In the genomic region with DNA sequence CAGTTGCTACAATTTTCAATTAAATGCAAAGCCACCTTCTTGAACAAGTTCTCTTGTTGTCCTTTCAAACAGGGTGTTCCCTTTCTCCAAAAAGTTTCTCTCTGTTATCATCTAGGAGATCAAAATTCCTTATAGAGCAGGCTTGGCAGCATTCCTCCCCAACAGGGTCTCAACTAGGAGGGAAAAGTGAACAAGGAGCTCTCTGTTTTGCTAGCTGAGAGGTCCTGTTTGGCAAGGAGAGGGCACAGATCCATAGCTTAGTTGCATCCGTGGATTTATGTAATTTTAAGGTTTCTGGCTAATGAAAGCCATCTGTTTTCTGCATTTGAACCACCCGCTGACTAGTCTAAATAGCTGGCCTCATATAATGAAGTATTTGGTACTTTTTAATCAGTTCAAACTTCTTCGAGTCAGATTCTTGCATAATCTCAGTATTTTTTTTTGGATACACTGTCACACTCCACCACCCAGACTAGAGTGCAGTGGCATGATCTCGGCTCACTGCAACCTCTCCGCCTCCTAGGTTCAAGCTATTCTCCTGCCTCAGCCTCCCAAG, we compare ENCODE assay signal across 11 cellular contexts. TPM values are rescaled to one million over a fixed set of nuclear protein-coding genes. Genes with fewer than 3 reads are reported as not detected.
A peak's percentile ranks its signal among the peaks of the same experiment; 100 is the strongest.
DNase-seq lines count a peak whose midpoint lies in the region; ATAC-seq and TF ChIP-seq lines count a peak whose summit lies in the region.
"Had no signal": no experiment of that assay in that cellular context is flagged by ENCODE, and none has a peak within 500 bp of the region (broad histone marks: within the 10 kb centered on the region; RNA-seq: fewer than 3 reads in every experiment).

No MANE protein-coding gene starts in this region.

- H2AFZ ChIP-seq in MM.1S (ENCODE audit: low read length) = no peak overlapping the region

- peaks cover 28% of the 10 kb centered on the region for H3K79me2 ChIP-seq in MM.1S (ENCODE audit: low read length)

- no peaks in the 10 kb centered on the region for H3K9me3 Mint-ChIP-seq in type B pancreatic cell

- H3K4me1 Mint-ChIP-seq in type B pancreatic cell (ENCODE audit: unreplicated experiment) = peaks cover 52% of the 10 kb centered on the region

- no peaks in the 10 kb centered on the region for H3K27me3 ChIP-seq in MM.1S (replicated peaks; ENCODE audit: insufficient read depth, low read length)

- peaks cover 3% of the 10 kb centered on the region for H3K4me1 ChIP-seq in mucosa of descending colon (ENCODE audit: low read depth)
- H3K4me1 ChIP-seq in MM.1S (ENCODE audit: low read length) = peaks cover 15% of the 10 kb centered on the region

- intact Hi-C loops in mucosa of descending colon (cut with DNase I, micrococcal nuclease) = no loop called here

- H3K36me3 ChIP-seq in mucosa of descending colon (ENCODE audit: low read depth) (no peaks in the 10 kb centered on the region), MM.1S (replicated peaks; ENCODE audit: insufficient read depth, low read length) (no peaks in the 10 kb centered on the region)

- H4K20me1 ChIP-seq in MM.1S (ENCODE audit: insufficient read depth, low read length) = peaks cover 4% of the 10 kb centered on the region; the same call in 1 of the 2 replicates

- H3K9me3 ChIP-seq in mucosa of descending colon (no peaks in the 10 kb centered on the region), MM.1S (replicated peaks; ENCODE audit: insufficient read depth, low read length) (no peaks in the 10 kb centered on the region)
- H3K9me3 ChIP-seq: A549 had no signal

- TF ChIP-seq CTCF in type B pancreatic cell (conservative IDR thresholded peaks at IDR 0.05) = no peak
- TF ChIP-seq CTCF in mucosa of descending colon (IDR thresholded peaks at IDR 0.05) = no peak
- no peak for TF ChIP-seq CTCF in MM.1S (IDR thresholded peaks at IDR 0.05; ENCODE audit: low read length)

- H3K27ac ChIP-seq in MM.1S (ENCODE audit: low read length) = no peak overlapping the region
- H3K27ac ChIP-seq: A549 had no signal

- peak overlapping the region; percentile 79 for H3K27ac Mint-ChIP-seq in type B pancreatic cell

- DNase-seq in NCI-H1092 treated with DMSO at 0.1 percent for 48 hours (lab: John Stamatoyannopoulos, UW) = peak; percentile 64
- no peak for DNase-seq in NCI-H1092 (lab: John Stamatoyannopoulos, UW)
- DNase-seq in brain pericyte (ENCODE audit: low read depth, low spot score) = peak; percentile 41
- peak; percentile 94 for DNase-seq in islet precursor cell
- DNase-seq in type B pancreatic cell (ENCODE audit: extremely low spot score, unreplicated experiment) = no peak
- no peak for DNase-seq in OCI-M2 (lab: John Stamatoyannopoulos, UW; ENCODE audit: unreplicated experiment)
- DNase-seq in mucosa of descending colon = no peak
- no peak for DNase-seq in MM.1S
- DNase-seq: activated T-cell treated with anti-CD3 and anti-CD28 coated beads for 4 hours; stimulated activated CD4-positive, alpha-beta T cell treated with anti-CD3 and anti-CD28 coated beads, Interleukin-15, amount 100 ng/mL, for 24 hours had no signal

- no peaks in the 10 kb centered on the region for H3K9me2 ChIP-seq in MM.1S (replicated peaks; ENCODE audit: insufficient read depth, low read length)

- H3K4me2 ChIP-seq in MM.1S (ENCODE audit: low read depth, low read length) = no peak overlapping the region
- H3K4me2 ChIP-seq: A549 had no signal

- H3F3A ChIP-seq in MM.1S (ENCODE audit: insufficient read depth, low read length) = no peaks in the 10 kb centered on the region

- H3K27me3 Mint-ChIP-seq in type B pancreatic cell = no peaks in the 10 kb centered on the region

- no peak for ATAC-seq in mucosa of descending colon
- ATAC-seq: A549 had no signal

- H3K4me3 Mint-ChIP-seq in type B pancreatic cell = peak overlapping the region; percentile 71

- H3K4me3 ChIP-seq in mucosa of descending colon (no peak overlapping the region), MM.1S (ENCODE audit: low read length) (no peak overlapping the region)
- H3K4me3 ChIP-seq: A549 had no signal

- no peak overlapping the region for H3K9ac ChIP-seq in MM.1S (ENCODE audit: low read length)

- peaks cover 19% of the 10 kb centered on the region for H3K36me3 Mint-ChIP-seq in type B pancreatic cell

RNA-seq across cellular contexts. Expression of gene APP, which starts 54.0 kb away (rescaled TPM):
- total RNA-seq in type B pancreatic cell (ENCODE audit: low replicate concordance) = 329 and 415 TPM in 2 replicates
- total RNA-seq in mucosa of descending colon = 100 to 1,000 TPM; 573 to 666 (median 579) TPM

Comparison
In these comparisons a context has a peak if more than half of its experiments do, and no peak if none do; other contexts are left out.
1. DNase-seq: peak in NCI-H1092 treated with DMSO at 0.1 percent for 48 hours (single experiment), brain pericyte (single experiment) and islet precursor cell (single experiment); none in NCI-H1092 (single experiment), type B pancreatic cell (single experiment), OCI-M2 (single experiment), mucosa of descending colon (0 of 3) and MM.1S (single experiment).